ENCODE assay signal across 17 cellular contexts in the genomic region with DNA sequence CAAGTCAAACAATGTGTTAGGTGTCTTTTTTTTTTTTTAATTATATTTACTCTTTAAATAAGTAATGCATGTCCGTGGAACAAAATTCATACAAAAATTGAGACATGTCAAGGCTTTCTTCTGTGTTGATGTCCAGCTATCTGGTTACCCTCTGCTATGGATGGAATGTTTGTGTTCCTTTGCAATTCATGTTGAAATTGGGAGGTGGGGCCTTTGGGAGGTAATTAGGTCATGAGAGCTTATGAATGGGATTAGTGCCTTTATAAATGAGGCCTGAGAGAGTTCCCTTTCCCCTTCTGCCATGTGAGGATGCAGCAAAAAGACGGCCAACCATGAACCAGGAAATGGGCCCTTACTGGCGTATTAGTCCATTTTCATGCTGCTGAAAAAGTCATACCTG.
DNase-seq lines count a peak whose midpoint lies in the region; TF ChIP-seq lines count a peak whose summit lies in the region.
"Had no signal": no experiment of that assay in that cellular context is flagged by ENCODE, and none has a peak within 500 bp of the region (broad histone marks: within the 10 kb centered on the region; RNA-seq: fewer than 3 reads in every experiment).

No MANE protein-coding gene starts in this region.

- H3K79me2 ChIP-seq in neural cell (replicated peaks; ENCODE audit: insufficient read depth, low read length): no peaks in the 10 kb centered on the region

- no peaks in the 10 kb centered on the region for H3K9me2 ChIP-seq in neural cell (ENCODE audit: insufficient read depth, low read length)

- no peak overlapping the region for H3K4me3 ChIP-seq in neural cell (ENCODE audit: low read length)
- H3K4me3 ChIP-seq in breast epithelium: no peak overlapping the region
- H3K4me3 ChIP-seq: A549, GM23248 had no signal

- H3K4me3 Mint-ChIP-seq in type B pancreatic cell: peak overlapping the region; percentile 57
- H3K4me3 Mint-ChIP-seq: CD14-positive monocyte; CD8-positive, alpha-beta T cell had no signal

- H3K4me1 Mint-ChIP-seq in type B pancreatic cell (ENCODE audit: unreplicated experiment): peaks cover 30% of the 10 kb centered on the region
- H3K4me1 Mint-ChIP-seq: CD14-positive monocyte had no signal

- no peaks in the 10 kb centered on the region for H3K4me1 ChIP-seq in breast epithelium
- H3K4me1 ChIP-seq: A549 had no signal

- no peak overlapping the region for H3K4me2 ChIP-seq in neural cell (ENCODE audit: low read length)
- H3K4me2 ChIP-seq: A549 had no signal

- H3K9ac ChIP-seq in neural cell (ENCODE audit: low read length): no peak overlapping the region
- H3K9ac ChIP-seq: GM23248 had no signal

- H3K9me3 ChIP-seq in neural cell (ENCODE audit: low read length) (no peaks in the 10 kb centered on the region), breast epithelium (no peaks in the 10 kb centered on the region)
- H3K9me3 ChIP-seq: A549 had no signal

- no peak for TF ChIP-seq RAD21 in neural cell (conservative IDR thresholded peaks at IDR 0.05)

- no peaks in the 10 kb centered on the region for H4K20me1 ChIP-seq in neural cell (ENCODE audit: insufficient read depth)

- no peaks in the 10 kb centered on the region for H3K36me3 Mint-ChIP-seq in type B pancreatic cell
- H3K36me3 Mint-ChIP-seq: CD14-positive monocyte; CD8-positive, alpha-beta T cell had no signal

- peaks cover 4% of the 10 kb centered on the region for H3K27me3 Mint-ChIP-seq in type B pancreatic cell

- TF ChIP-seq EP300 in neural cell (conservative IDR thresholded peaks at IDR 0.05; ENCODE audit: poor library complexity, severe bottlenecking): no peak

- no peaks in the 10 kb centered on the region for H3K9me3 Mint-ChIP-seq in type B pancreatic cell
- H3K9me3 Mint-ChIP-seq: CD8-positive, alpha-beta T cell had no signal

- H3K27me3 ChIP-seq in neural cell (ENCODE audit: insufficient read depth, low read depth, low read length): peaks cover 3% of the 10 kb centered on the region
- peaks cover 0 to 6% of the 10 kb centered on the region in 2 donors for H3K27me3 ChIP-seq in breast epithelium

- intact Hi-C loops in breast epithelium (cut with DNase I; ENCODE audit: low total_unique reads): no loop called here

- no peak for TF ChIP-seq POLR2A in breast epithelium (IDR thresholded peaks at IDR 0.05)

- H3F3A ChIP-seq in neural cell (ENCODE audit: insufficient read depth, low read length, poor library complexity, severe bottlenecking): peaks cover 4% of the 10 kb centered on the region

- no peaks in the 10 kb centered on the region for H3K36me3 ChIP-seq in neural cell (ENCODE audit: insufficient read depth, low read length)
- H3K36me3 ChIP-seq in breast epithelium: no peaks in the 10 kb centered on the region

- H3K27ac Mint-ChIP-seq in type B pancreatic cell: peak overlapping the region; percentile 95
- H3K27ac Mint-ChIP-seq: CD14-positive monocyte; CD8-positive, alpha-beta T cell had no signal

- peak; percentile 10 for DNase-seq in NCI-H69 (lab: John Stamatoyannopoulos, UW)
- DNase-seq in amniotic epithelial cell (ENCODE audit: low read depth): peak; percentile 51
- DNase-seq in type B pancreatic cell (ENCODE audit: extremely low spot score, unreplicated experiment): no peak
- no peak for DNase-seq in breast epithelium (ENCODE audit: low spot score in 2 of 2)
- no peak for DNase-seq in NCI-H1694 (lab: John Stamatoyannopoulos, UW)
- no peak for DNase-seq in activated effector memory CD4-positive, alpha-beta T cell treated with anti-CD3 and anti-CD28 coated beads, Interleukin-2, amount 50 U/mL, for 16 hours
- DNase-seq: CD8-positive, alpha-beta T cell; COR-L47; DMS153; DND-41; GDM1; GM23248; IMR-90 had no signal

- no peak for TF ChIP-seq CTCF in neural cell (IDR thresholded peaks at IDR 0.05; ENCODE audit: poor library complexity, severe bottlenecking)
- no peak for TF ChIP-seq CTCF in type B pancreatic cell (conservative IDR thresholded peaks at IDR 0.05)
- TF ChIP-seq CTCF in breast epithelium (IDR thresholded peaks at IDR 0.05): no peak

- H3K27ac ChIP-seq in neural cell (ENCODE audit: low read length) (peak overlapping the region; percentile 66), breast epithelium (no peak overlapping the region)
- H3K27ac ChIP-seq: A549, GM23248, HL-60 had no signal

- H2AFZ ChIP-seq in neural cell (ENCODE audit: low read depth, low read length): no peak overlapping the region
- H2AFZ ChIP-seq: GM23248 had no signal

TF ChIP-seq in neural cell, 6 proteins besides CTCF, POLR2A, EP300 and RAD21:
- no peak for TF ChIP-seq TAF1 (IDR thresholded peaks at IDR 0.05; ENCODE audit: low read depth)

Comparison
In these comparisons a context has a peak if more than half of its experiments do, and no peak if none do; other contexts are left out.
1. DNase-seq: peak in NCI-H69 (single experiment) and amniotic epithelial cell (single experiment); none in type B pancreatic cell (single experiment), breast epithelium (0 of 2), NCI-H1694 (single experiment) and activated effector memory CD4-positive, alpha-beta T cell treated with anti-CD3 and anti-CD28 coated beads, Interleukin-2, amount 50 U/mL, for 16 hours (single experiment).